28 cellular contexts compared by ENCODE assay signal in the genomic region with DNA sequence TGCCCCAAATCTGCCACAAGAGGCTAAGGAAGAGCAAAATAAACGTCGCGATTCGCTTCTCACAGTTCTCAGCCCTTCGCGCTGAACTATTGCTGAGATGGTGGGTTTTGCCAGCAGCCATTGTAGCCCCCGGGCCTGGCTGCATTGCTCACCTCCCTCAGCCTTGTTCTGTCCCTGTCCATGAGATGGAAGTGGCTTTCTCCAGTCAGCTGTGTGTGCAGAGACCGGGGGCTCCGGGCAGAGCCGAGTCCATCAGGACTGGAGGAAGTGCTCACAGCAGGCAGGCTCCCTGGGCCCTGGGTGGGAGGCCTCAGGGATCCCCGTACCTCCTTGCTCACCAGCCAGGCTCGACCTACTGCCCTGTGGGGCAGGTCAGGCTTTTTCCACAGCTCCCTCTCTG. TPM values are rescaled to one million over a fixed set of nuclear protein-coding genes. Genes with fewer than 3 reads are reported as not detected.
A peak's percentile ranks its signal among the peaks of the same experiment; 100 is the strongest.
DNase-seq lines count a peak whose midpoint lies in the region; ATAC-seq and TF ChIP-seq lines count a peak whose summit lies in the region.
"Had no signal": no experiment of that assay in that cellular context is flagged by ENCODE, and none has a peak within 500 bp of the region (broad histone marks: within the 10 kb centered on the region; RNA-seq: fewer than 3 reads in every experiment).

No MANE protein-coding gene starts in this region.

- intact Hi-C loops in Panc1 (cut with micrococcal nuclease; ENCODE audit: unreplicated experiment), result loop anchor here (5.0 kb wide), 1 partner anchor 108 kb away; no protein-coding TSS in a partner anchor

- no peaks in the 10 kb centered on the region for H3K27me3 ChIP-seq in H7 (ENCODE audit: control insufficient read depth, insufficient read depth, low read length)
- no peaks in the 10 kb centered on the region for H3K27me3 ChIP-seq in Panc1 (ENCODE audit: control insufficient read depth, insufficient read depth, low read length)
- no peaks in the 10 kb centered on the region for H3K27me3 ChIP-seq in endodermal cell (ENCODE audit: control insufficient read depth, insufficient read depth, low read length, poor library complexity, severe bottlenecking)
- H3K27me3 ChIP-seq: BLaER1 treated with 17β-estradiol and CSF1 and Interleukin-3, amounts not matched to agents 10 nM and 100 nM; SJSA1 had no signal

- H3K27ac ChIP-seq in Panc1 (ENCODE audit: low read length) (no peak overlapping the region), endodermal cell (ENCODE audit: low read depth, low read length) (no peak overlapping the region)
- H3K27ac ChIP-seq: A549; BLaER1 treated with 17β-estradiol and CSF1 and Interleukin-3, amounts not matched to agents 10 nM and 100 nM; HL-60; PC-9; SJSA1 had no signal

- ATAC-seq in Panc1, result no peak
- peak; percentile 25 for ATAC-seq in stimulated activated memory B cell treated with anti-CD40 and anti-IgM and Interleukin-4, amounts not matched to agents 10 μg/mL and 1 μg/mL and 100 μg/mL, for 72 hours
- no peak for ATAC-seq in GM18858 (IDR thresholded peaks at IDR 0.05; ENCODE audit: unreplicated experiment)
- ATAC-seq: A549, GM23338, HCT116 had no signal

- CTCF ChIA-PET in Panc1 (lab: Charles Lee), result no interaction called here

- H3K9ac ChIP-seq in endodermal cell (ENCODE audit: extremely low read depth, low read length, poor library complexity, severe bottlenecking), result no peak overlapping the region
- H3K9ac ChIP-seq: BLaER1 treated with 17β-estradiol and CSF1 and Interleukin-3, amounts not matched to agents 10 nM and 100 nM had no signal

- POLR2A ChIA-PET in Panc1 (lab: Charles Lee), result no interaction called here

- TSS peak; percentile 42 for BruUV-seq in Panc1 (replicated peaks; lab: Mats Ljungman, UMichigan)

- no peak for TF ChIP-seq CTCF in Panc1 (IDR thresholded peaks at IDR 0.05)
- TF ChIP-seq CTCF in endodermal cell (conservative IDR thresholded peaks at IDR 0.05), result no peak

- H3K27ac Mint-ChIP-seq in endodermal cell, result peak overlapping the region; percentile 37
- no peak overlapping the region for H3K27ac Mint-ChIP-seq in stimulated activated memory B cell treated with anti-CD40 and anti-IgM and Interleukin-4, amounts not matched to agents 10 μg/mL and 1 μg/mL and 100 μg/mL, for 72 hours
- H3K27ac Mint-ChIP-seq: CD4-positive, alpha-beta memory T cell; GM23338 had no signal

- H3K4me1 Mint-ChIP-seq in endodermal cell, result peaks cover 5% of the 10 kb centered on the region
- H3K4me1 Mint-ChIP-seq in stimulated activated memory B cell treated with anti-CD40 and anti-IgM and Interleukin-4, amounts not matched to agents 10 μg/mL and 1 μg/mL and 100 μg/mL, for 72 hours, result no peaks in the 10 kb centered on the region

- in situ Hi-C loops in Panc1 (cut with HindIII; ENCODE audit: low pct_unique_long_range_greater_than_20kb, low sequenced_read_pairs), result no loop called here

- DNase-seq in H7, result peak; percentile 58
- no peak for DNase-seq in Panc1 (ENCODE audit: low read depth, low spot score)
- DNase-seq in endodermal cell, result no peak
- no peak for DNase-seq in hepatic stellate cell (ENCODE audit: low spot score)
- DNase-seq in NCI-H526 treated with DMSO at 0.1 percent for 48 hours (lab: John Stamatoyannopoulos, UW), result no peak
- DNase-seq: AML-193; CD4-positive, alpha-beta memory T cell; COR-L47; DMS53; Kasumi-1; NCI-H1092 treated with DMSO at 0.1 percent for 48 hours; NCI-H1436; NCI-H187 treated with DMSO at 0.1 percent for 48 hours; NCI-H2107; NCI-H524; NCI-H82; NK-92 treated with Interleukin-12 subunit alpha and Interleukin-12 subunit beta, amount 100 ng/mL, for 24 hours; PC-9; RPMI8226 had no signal

- H3K9me3 ChIP-seq in Panc1 (ENCODE audit: control insufficient read depth, insufficient read depth, low read depth, low read length), result no peaks in the 10 kb centered on the region
- H3K9me3 ChIP-seq in endodermal cell (ENCODE audit: control insufficient read depth, low read length), result no peaks in the 10 kb centered on the region
- H3K9me3 ChIP-seq: A549; BLaER1 treated with 17β-estradiol and CSF1 and Interleukin-3, amounts not matched to agents 10 nM and 100 nM; SJSA1 had no signal

- H3K36me3 ChIP-seq in H7 (replicated peaks; ENCODE audit: control insufficient read depth, insufficient read depth, low read length) (no peaks in the 10 kb centered on the region; the same call in 1 of the 2 replicates), Panc1 (ENCODE audit: control insufficient read depth, insufficient read depth, low read length) (no peaks in the 10 kb centered on the region), endodermal cell (ENCODE audit: control insufficient read depth, insufficient read depth, low read length) (peaks cover 14% of the 10 kb centered on the region)
- H3K36me3 ChIP-seq: SJSA1 had no signal

- no peaks in the 10 kb centered on the region for H3K27me3 Mint-ChIP-seq in endodermal cell (ENCODE audit: insufficient read depth)
- no peaks in the 10 kb centered on the region for H3K27me3 Mint-ChIP-seq in stimulated activated memory B cell treated with anti-CD40 and anti-IgM and Interleukin-4, amounts not matched to agents 10 μg/mL and 1 μg/mL and 100 μg/mL, for 72 hours
- H3K27me3 Mint-ChIP-seq: CD4-positive, alpha-beta memory T cell had no signal

- 93 to 94% methylated on average over 7 to 12 of the region's 12 CpGs for WGBS in endodermal cell (ENCODE audit: insufficient coverage in 1 of 2, insufficient read length in 1 of 2), 2 experiments

- H3K4me1 ChIP-seq in Panc1 (ENCODE audit: control insufficient read depth, insufficient read depth, low read length), result no peaks in the 10 kb centered on the region
- peaks cover 8% of the 10 kb centered on the region for H3K4me1 ChIP-seq in endodermal cell (ENCODE audit: control insufficient read depth, insufficient read depth, low read length)
- H3K4me1 ChIP-seq: SJSA1 had no signal

- no peak overlapping the region for H3K4me3 Mint-ChIP-seq in endodermal cell
- H3K4me3 Mint-ChIP-seq in stimulated activated memory B cell treated with anti-CD40 and anti-IgM and Interleukin-4, amounts not matched to agents 10 μg/mL and 1 μg/mL and 100 μg/mL, for 72 hours, result no peak overlapping the region
- H3K4me3 Mint-ChIP-seq: CD4-positive, alpha-beta memory T cell; GM23338 had no signal

- no peak overlapping the region for H3K4me3 ChIP-seq in H7 (ENCODE audit: insufficient read depth, low read depth, low read length)
- no peak overlapping the region for H3K4me3 ChIP-seq in Panc1 (ENCODE audit: low read depth in 2 of 2, low read length in 2 of 2)
- no peak overlapping the region for H3K4me3 ChIP-seq in endodermal cell (ENCODE audit: low read length)
- H3K4me3 ChIP-seq: A549; BLaER1 treated with 17β-estradiol and CSF1 and Interleukin-3, amounts not matched to agents 10 nM and 100 nM; GM23338; K562; PC-9; SJSA1 had no signal

- peaks cover 41% of the 10 kb centered on the region for H3K36me3 Mint-ChIP-seq in endodermal cell (ENCODE audit: low read depth)
- peaks cover 9% of the 10 kb centered on the region for H3K36me3 Mint-ChIP-seq in stimulated activated memory B cell treated with anti-CD40 and anti-IgM and Interleukin-4, amounts not matched to agents 10 μg/mL and 1 μg/mL and 100 μg/mL, for 72 hours

- peaks cover 3% of the 10 kb centered on the region for H3K9me3 Mint-ChIP-seq in endodermal cell
- no peaks in the 10 kb centered on the region for H3K9me3 Mint-ChIP-seq in stimulated activated memory B cell treated with anti-CD40 and anti-IgM and Interleukin-4, amounts not matched to agents 10 μg/mL and 1 μg/mL and 100 μg/mL, for 72 hours
- H3K9me3 Mint-ChIP-seq: CD4-positive, alpha-beta memory T cell; GM23338 had no signal

RNA-seq across cellular contexts. Expression of a gene that starts 27.6 kb away (rescaled TPM):
- 80.6 and 87.5 TPM in 2 replicates for total RNA-seq in H7 (2014; rRNA removed; shearing (Covaris generic))
- 78.5 TPM for total RNA-seq in Panc1 (2021; ENCODE audit: unreplicated experiment)
- 117 TPM for polyA plus RNA-seq in Panc1 (2012; ENCODE audit: insufficient read length)
- 10 to 100 TPM; 55.3 to 76.1 TPM for total RNA-seq in endodermal cell
- polyA plus RNA-seq in endodermal cell (2013, experiment 1 of 2), result 23.1 TPM
- 20.1 TPM for polyA plus RNA-seq in endodermal cell (2013, experiment 2 of 2)
